15 cellular contexts compared by ENCODE assay signal in genomic region chr2:189056200-189057106, GRCh38.
"Had no signal": no experiment of that assay in that cellular context is flagged by ENCODE, and none has a peak within 500 bp of the region (broad histone marks: within the 10 kb centered on the region; RNA-seq: fewer than 3 reads in every experiment).

No MANE protein-coding gene starts in this region.

- H3K9me3 ChIP-seq: colonic mucosa, gastrocnemius medialis, sigmoid colon had no signal

- H3K4me3 ChIP-seq: colonic mucosa, gastrocnemius medialis, sigmoid colon had no signal

- H3K9me3 Mint-ChIP-seq: activated naive CD4-positive, alpha-beta T cell treated with anti-CD3 and anti-CD28 coated beads, Interleukin-2, amount 10 ng/mL, durations not matched to agents 7 days and 5 days; activated T-cell treated with anti-CD3 and anti-CD28 coated beads, Interleukin-2, amount 50 U/mL, for 24 hours; naive B cell; stimulated activated naive CD8-positive, alpha-beta T cell treated with anti-CD3 and anti-CD28 coated beads, Interleukin-15, amount 100 ng/mL, for 72 hours had no signal

- H3K4me1 ChIP-seq: colonic mucosa, gastrocnemius medialis, parathyroid adenoma had no signal

- H3K27ac ChIP-seq: colonic mucosa, gastrocnemius medialis, parathyroid adenoma, sigmoid colon had no signal

- H3K36me3 Mint-ChIP-seq: activated CD8-positive, alpha-beta memory T cell treated with anti-CD3 and anti-CD28 coated beads, Interleukin-2, amount 10 ng/mL, durations not matched to agents 7 days and 5 days; activated naive CD4-positive, alpha-beta T cell treated with anti-CD3 and anti-CD28 coated beads, Interleukin-2, amount 10 ng/mL, durations not matched to agents 7 days and 5 days; naive B cell had no signal

- H3K27me3 ChIP-seq: colonic mucosa, gastrocnemius medialis, sigmoid colon had no signal

- FAIRE-seq: endometrium, islet of Langerhans had no signal

- H3K4me1 Mint-ChIP-seq: activated CD8-positive, alpha-beta memory T cell treated with anti-CD3 and anti-CD28 coated beads, Interleukin-2, amount 10 ng/mL, durations not matched to agents 7 days and 5 days; activated naive CD4-positive, alpha-beta T cell treated with anti-CD3 and anti-CD28 coated beads, Interleukin-2, amount 10 ng/mL, durations not matched to agents 7 days and 5 days; naive B cell; stimulated activated naive CD8-positive, alpha-beta T cell treated with anti-CD3 and anti-CD28 coated beads, Interleukin-15, amount 100 ng/mL, for 72 hours had no signal

- H2AFZ ChIP-seq: parathyroid adenoma had no signal

- H3K27ac Mint-ChIP-seq: activated CD8-positive, alpha-beta memory T cell treated with anti-CD3 and anti-CD28 coated beads, Interleukin-2, amount 10 ng/mL, durations not matched to agents 7 days and 5 days; activated naive CD4-positive, alpha-beta T cell treated with anti-CD3 and anti-CD28 coated beads, Interleukin-2, amount 10 ng/mL, durations not matched to agents 7 days and 5 days; activated T-cell treated with anti-CD3 and anti-CD28 coated beads, Interleukin-2, amount 50 U/mL, for 24 hours; naive B cell had no signal

- H3K79me2 ChIP-seq: parathyroid adenoma had no signal

- H3K27me3 Mint-ChIP-seq: activated CD8-positive, alpha-beta memory T cell treated with anti-CD3 and anti-CD28 coated beads, Interleukin-2, amount 10 ng/mL, durations not matched to agents 7 days and 5 days; activated naive CD4-positive, alpha-beta T cell treated with anti-CD3 and anti-CD28 coated beads, Interleukin-2, amount 10 ng/mL, durations not matched to agents 7 days and 5 days; activated T-cell treated with anti-CD3 and anti-CD28 coated beads, Interleukin-2, amount 50 U/mL, for 24 hours; naive B cell; stimulated activated naive CD8-positive, alpha-beta T cell treated with anti-CD3 and anti-CD28 coated beads, Interleukin-15, amount 100 ng/mL, for 72 hours had no signal

- ATAC-seq: activated CD8-positive, alpha-beta memory T cell treated with anti-CD3 and anti-CD28 coated beads, Interleukin-2, amount 10 ng/mL, durations not matched to agents 7 days and 5 days; gastrocnemius medialis; left lobe of liver; stimulated activated naive CD8-positive, alpha-beta T cell treated with anti-CD3 and anti-CD28 coated beads, Interleukin-15, amount 100 ng/mL, for 72 hours had no signal

- H3K4me3 Mint-ChIP-seq: activated CD8-positive, alpha-beta memory T cell treated with anti-CD3 and anti-CD28 coated beads, Interleukin-2, amount 10 ng/mL, durations not matched to agents 7 days and 5 days; activated naive CD4-positive, alpha-beta T cell treated with anti-CD3 and anti-CD28 coated beads, Interleukin-2, amount 10 ng/mL, durations not matched to agents 7 days and 5 days; activated T-cell treated with anti-CD3 and anti-CD28 coated beads, Interleukin-2, amount 50 U/mL, for 24 hours; naive B cell; stimulated activated naive CD8-positive, alpha-beta T cell treated with anti-CD3 and anti-CD28 coated beads, Interleukin-15, amount 100 ng/mL, for 72 hours had no signal

- H3K9ac ChIP-seq: parathyroid adenoma had no signal

- DNase-seq: activated CD4-positive, alpha-beta T cell treated with anti-CD3 and anti-CD28 coated beads, Interleukin-2, amount 50 U/mL, for 4 hours; activated CD4-positive, CD25-positive, alpha-beta regulatory T cell treated with anti-CD3 and anti-CD28 coated beads, Interleukin-2, amount 50 U/mL, for 72 hours; activated CD8-positive, alpha-beta memory T cell treated with anti-CD3 and anti-CD28 coated beads, Interleukin-2, amount 10 ng/mL, durations not matched to agents 7 days and 5 days; activated naive CD4-positive, alpha-beta T cell treated with anti-CD3 and anti-CD28 coated beads, Interleukin-2, amount 10 ng/mL, durations not matched to agents 7 days and 5 days; activated T-cell treated with anti-CD3 and anti-CD28 coated beads, Interleukin-2, amount 50 U/mL, for 24 hours; colonic mucosa; gastrocnemius medialis; naive B cell; sigmoid colon; stimulated activated CD4-positive, alpha-beta T cell treated with anti-CD3 and anti-CD28 coated beads, Interleukin-1b, Interleukin-23, amount 100 ng/mL, for 48 hours; stimulated activated naive CD8-positive, alpha-beta T cell treated with anti-CD3 and anti-CD28 coated beads, Interleukin-15, amount 100 ng/mL, for 72 hours had no signal

- H3K36me3 ChIP-seq: colonic mucosa had no signal
